Comparison of ENCODE assay signal across 27 cellular contexts in genomic region chr13:83722443-83722842, GRCh38.
"Had no signal": no experiment of that assay in that cellular context is flagged by ENCODE, and none has a peak within 500 bp of the region (broad histone marks: within the 10 kb centered on the region; RNA-seq: fewer than 3 reads in every experiment).

No MANE protein-coding gene starts in this region.

- H2AFZ ChIP-seq: hepatocyte had no signal

- H3K79me2 ChIP-seq: hepatocyte had no signal

- H3K27me3 ChIP-seq: colonic mucosa, esophagus squamous epithelium, gastrocnemius medialis, hepatocyte, left lung had no signal

- H3K4me3 ChIP-seq: colonic mucosa, esophagus squamous epithelium, gastrocnemius medialis, hepatocyte, left lung, lower lobe of right lung had no signal

- DNase-seq: colonic mucosa; cortex of kidney; effector CD8-positive, alpha-beta T cell; effector memory CD8-positive, alpha-beta T cell; endodermal cell; erythroblast; esophagus squamous epithelium; foreskin fibroblast; foreskin melanocyte; gastrocnemius medialis; glutamatergic neuron; head of caudate nucleus; hypothalamus; left cardiac atrium; left lung; left ventricle myocardium superior; lower lobe of right lung; mesenchymal stem cell; naive thymus-derived CD4-positive, alpha-beta T cell had no signal

- FAIRE-seq: endometrium, islet of Langerhans, keratinocyte had no signal

- H3K27me3 Mint-ChIP-seq: dendritic cell treated with granulocyte-macrophage colony-stimulating factor and Interleukin-4, amounts not matched to agents 40 ng/mL and 50 ng/mL, for 4 days; effector memory CD8-positive, alpha-beta T cell; naive thymus-derived CD4-positive, alpha-beta T cell had no signal

- H3K36me3 ChIP-seq: colonic mucosa, esophagus squamous epithelium, gastrocnemius medialis, left lung, lower lobe of right lung had no signal

- H3K36me3 Mint-ChIP-seq: mesothelial cell of epicardium; naive thymus-derived CD4-positive, alpha-beta T cell had no signal

- H3K9me3 Mint-ChIP-seq: effector memory CD8-positive, alpha-beta T cell; endodermal cell; mesothelial cell of epicardium had no signal

- H3K9me3 ChIP-seq: colonic mucosa, esophagus squamous epithelium, gastrocnemius medialis, left lung, lower lobe of right lung had no signal

- H3K27ac ChIP-seq: colonic mucosa, epithelial cell of prostate, esophagus squamous epithelium, gastrocnemius medialis, hepatocyte, left lung, lower lobe of right lung had no signal

- H3K4me2 ChIP-seq: hepatocyte had no signal

- H3K4me3 Mint-ChIP-seq: dendritic cell treated with granulocyte-macrophage colony-stimulating factor and Interleukin-4, amounts not matched to agents 40 ng/mL and 50 ng/mL, for 4 days; effector memory CD8-positive, alpha-beta T cell; endodermal cell; mesothelial cell of epicardium; naive thymus-derived CD4-positive, alpha-beta T cell had no signal

- H3K4me1 Mint-ChIP-seq: endodermal cell; mesothelial cell of epicardium; naive thymus-derived CD4-positive, alpha-beta T cell had no signal

- H3K4me1 ChIP-seq: colonic mucosa, esophagus squamous epithelium, gastrocnemius medialis, left lung, lower lobe of right lung had no signal

- H3K27ac Mint-ChIP-seq: dendritic cell treated with granulocyte-macrophage colony-stimulating factor and Interleukin-4, amounts not matched to agents 40 ng/mL and 50 ng/mL, for 4 days; effector memory CD8-positive, alpha-beta T cell; endodermal cell; mesothelial cell of epicardium; naive thymus-derived CD4-positive, alpha-beta T cell had no signal

- ATAC-seq: effector memory CD8-positive, alpha-beta T cell; esophagus mucosa; gastrocnemius medialis; left cardiac atrium; left lung; left ventricle myocardium superior; lower lobe of right lung; naive thymus-derived CD4-positive, alpha-beta T cell had no signal
